ENCODE assay signal across 1 cellular context in the genomic region with DNA sequence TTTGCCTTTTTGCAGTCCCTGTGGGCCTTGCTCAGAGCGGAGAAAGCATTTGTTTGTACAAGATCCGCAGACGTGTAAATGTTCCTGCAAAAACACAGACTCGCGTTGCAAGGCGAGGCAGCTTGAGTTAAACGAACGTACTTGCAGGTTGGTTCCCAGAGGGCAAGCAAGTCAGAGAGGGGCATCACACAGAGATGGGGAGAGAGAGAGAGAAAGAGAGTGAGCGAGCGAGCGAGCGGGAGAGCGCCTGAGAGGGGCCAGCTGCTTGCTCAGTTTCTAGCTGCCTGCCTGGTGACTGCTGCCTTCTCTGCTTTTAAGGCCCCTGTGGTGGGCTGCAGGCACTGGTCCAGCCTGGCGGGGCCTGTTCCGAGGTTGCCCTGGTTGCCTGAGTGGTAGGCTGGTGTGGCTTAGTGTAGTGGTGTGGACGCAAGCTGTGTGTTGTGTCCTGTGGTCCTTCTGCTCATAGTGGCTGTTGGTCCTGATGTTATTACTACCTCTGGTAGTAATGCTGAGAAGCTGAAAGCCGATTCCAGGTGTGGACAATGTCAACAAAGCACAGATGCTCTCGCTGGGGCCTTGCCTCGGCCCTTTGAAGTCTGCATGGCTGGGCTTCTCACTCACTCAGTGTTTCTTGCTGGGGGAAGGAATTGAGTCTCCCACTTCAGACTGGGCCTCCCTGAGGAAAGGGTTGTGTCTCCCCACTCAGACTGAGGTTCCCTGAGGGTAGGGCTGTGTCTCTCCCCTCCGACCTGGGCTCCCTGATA.
A peak's percentile ranks its signal among the peaks of the same experiment; 100 is the strongest.
TF ChIP-seq lines count a peak whose summit lies in the region.

No MANE protein-coding gene starts in this region.

TF ChIP-seq in HepG2, 621 proteins besides CTCF, POLR2A, EP300 and RAD21 (continued from another document):
- TF ChIP-seq, protein P1, sequence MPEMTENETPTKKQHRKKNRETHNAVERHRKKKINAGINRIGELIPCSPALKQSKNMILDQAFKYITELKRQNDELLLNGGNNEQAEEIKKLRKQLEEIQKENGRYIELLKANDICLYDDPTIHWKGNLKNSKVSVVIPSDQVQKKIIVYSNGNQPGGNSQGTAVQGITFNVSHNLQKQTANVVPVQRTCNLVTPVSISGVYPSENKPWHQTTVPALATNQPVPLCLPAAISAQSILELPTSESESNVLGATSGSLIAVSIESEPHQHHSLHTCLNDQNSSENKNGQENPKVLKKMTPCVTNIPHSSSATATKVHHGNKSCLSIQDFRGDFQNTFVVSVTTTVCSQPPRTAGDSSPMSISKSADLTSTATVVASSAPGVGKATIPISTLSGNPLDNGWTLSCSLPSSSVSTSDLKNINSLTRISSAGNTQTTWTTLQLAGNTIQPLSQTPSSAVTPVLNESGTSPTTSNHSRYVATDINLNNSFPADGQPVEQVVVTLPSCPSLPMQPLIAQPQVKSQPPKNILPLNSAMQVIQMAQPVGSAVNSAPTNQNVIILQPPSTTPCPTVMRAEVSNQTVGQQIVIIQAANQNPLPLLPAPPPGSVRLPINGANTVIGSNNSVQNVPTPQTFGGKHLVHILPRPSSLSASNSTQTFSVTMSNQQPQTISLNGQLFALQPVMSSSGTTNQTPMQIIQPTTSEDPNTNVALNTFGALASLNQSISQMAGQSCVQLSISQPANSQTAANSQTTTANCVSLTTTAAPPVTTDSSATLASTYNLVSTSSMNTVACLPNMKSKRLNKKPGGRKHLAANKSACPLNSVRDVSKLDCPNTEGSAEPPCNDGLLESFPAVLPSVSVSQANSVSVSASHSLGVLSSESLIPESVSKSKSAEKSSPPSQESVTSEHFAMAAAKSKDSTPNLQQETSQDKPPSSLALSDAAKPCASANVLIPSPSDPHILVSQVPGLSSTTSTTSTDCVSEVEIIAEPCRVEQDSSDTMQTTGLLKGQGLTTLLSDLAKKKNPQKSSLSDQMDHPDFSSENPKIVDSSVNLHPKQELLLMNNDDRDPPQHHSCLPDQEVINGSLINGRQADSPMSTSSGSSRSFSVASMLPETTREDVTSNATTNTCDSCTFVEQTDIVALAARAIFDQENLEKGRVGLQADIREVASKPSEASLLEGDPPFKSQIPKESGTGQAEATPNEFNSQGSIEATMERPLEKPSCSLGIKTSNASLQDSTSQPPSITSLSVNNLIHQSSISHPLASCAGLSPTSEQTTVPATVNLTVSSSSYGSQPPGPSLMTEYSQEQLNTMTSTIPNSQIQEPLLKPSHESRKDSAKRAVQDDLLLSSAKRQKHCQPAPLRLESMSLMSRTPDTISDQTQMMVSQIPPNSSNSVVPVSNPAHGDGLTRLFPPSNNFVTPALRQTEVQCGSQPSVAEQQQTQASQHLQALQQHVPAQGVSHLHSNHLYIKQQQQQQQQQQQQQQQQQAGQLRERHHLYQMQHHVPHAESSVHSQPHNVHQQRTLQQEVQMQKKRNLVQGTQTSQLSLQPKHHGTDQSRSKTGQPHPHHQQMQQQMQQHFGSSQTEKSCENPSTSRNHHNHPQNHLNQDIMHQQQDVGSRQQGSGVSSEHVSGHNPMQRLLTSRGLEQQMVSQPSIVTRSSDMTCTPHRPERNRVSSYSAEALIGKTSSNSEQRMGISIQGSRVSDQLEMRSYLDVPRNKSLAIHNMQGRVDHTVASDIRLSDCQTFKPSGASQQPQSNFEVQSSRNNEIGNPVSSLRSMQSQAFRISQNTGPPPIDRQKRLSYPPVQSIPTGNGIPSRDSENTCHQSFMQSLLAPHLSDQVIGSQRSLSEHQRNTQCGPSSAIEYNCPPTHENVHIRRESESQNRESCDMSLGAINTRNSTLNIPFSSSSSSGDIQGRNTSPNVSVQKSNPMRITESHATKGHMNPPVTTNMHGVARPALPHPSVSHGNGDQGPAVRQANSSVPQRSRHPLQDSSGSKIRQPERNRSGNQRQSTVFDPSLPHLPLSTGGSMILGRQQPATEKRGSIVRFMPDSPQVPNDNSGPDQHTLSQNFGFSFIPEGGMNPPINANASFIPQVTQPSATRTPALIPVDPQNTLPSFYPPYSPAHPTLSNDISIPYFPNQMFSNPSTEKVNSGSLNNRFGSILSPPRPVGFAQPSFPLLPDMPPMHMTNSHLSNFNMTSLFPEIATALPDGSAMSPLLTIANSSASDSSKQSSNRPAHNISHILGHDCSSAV (CRISPR knock-in tag; IDR thresholded peaks at IDR 0.05; ENCODE audit: borderline replicate concordance) = no peak
- TF ChIP-seq POLR2AphosphoS5 (IDR thresholded peaks at IDR 0.05; ENCODE audit: low read depth, low read length) (peak; percentile 54), ZNF501 (CRISPR knock-in tag; IDR thresholded peaks at IDR 0.05) (0 out of 2 replicates have a peak, but pooled peaks have one; percentile 19), ZBTB38 (CRISPR knock-in tag; IDR thresholded peaks at IDR 0.05) (0 out of 2 replicates have a peak, but pooled peaks have one; percentile 17), SRSF1 (optimal IDR thresholded peaks at IDR 0.05; ENCODE audit: low read depth, low read length) (peak; percentile 52)
TF ChIP-seq in HepG2: peak in this region for 5.
